Comparison of ENCODE assay signal across 9 cellular contexts in the genomic region with DNA sequence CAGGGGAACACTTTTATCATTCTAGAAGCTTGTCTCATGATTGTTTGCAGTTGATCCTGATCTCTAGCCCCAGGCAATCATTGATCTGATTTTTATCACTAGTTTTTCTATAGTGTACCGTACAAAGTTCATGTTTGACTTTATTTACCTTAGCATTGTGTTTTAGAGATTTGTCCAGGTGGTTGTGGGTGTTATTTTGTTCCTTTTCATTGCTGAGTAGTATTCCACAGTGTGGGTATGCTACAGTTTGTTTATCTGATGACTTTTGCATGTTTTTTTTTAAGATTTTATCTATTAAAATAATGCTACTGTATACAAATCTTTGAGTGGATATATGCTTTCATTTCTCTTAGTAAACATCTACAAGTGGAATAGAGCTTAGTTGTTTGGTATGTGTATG. TPM values are rescaled to one million over a fixed set of nuclear protein-coding genes. Genes with fewer than 3 reads are reported as not detected.
"Had no signal": no experiment of that assay in that cellular context is flagged by ENCODE, and none has a peak within 500 bp of the region (broad histone marks: within the 10 kb centered on the region; RNA-seq: fewer than 3 reads in every experiment).

No MANE protein-coding gene starts in this region.

- H3K9ac ChIP-seq: KMS-11 had no signal

- FAIRE-seq: HepG2, HTR-8/SVneo had no signal

- H3K4me2 ChIP-seq: KMS-11 had no signal

- DNase-seq: IMR-90, KBM-7, KG1 had no signal

- ATAC-seq: HepG2 had no signal

- H3K27ac ChIP-seq: HL-60, KMS-11 had no signal

RNA-seq across cellular contexts. Expression of gene NIM1K, which starts 45.1 kb away (rescaled TPM):
- total RNA-seq: HepG2, HT-29 had no signal
- polyA plus RNA-seq: IgD-negative memory B cell had no signal
